Comparison of ENCODE assay signal across 18 cellular contexts in the genomic region with DNA sequence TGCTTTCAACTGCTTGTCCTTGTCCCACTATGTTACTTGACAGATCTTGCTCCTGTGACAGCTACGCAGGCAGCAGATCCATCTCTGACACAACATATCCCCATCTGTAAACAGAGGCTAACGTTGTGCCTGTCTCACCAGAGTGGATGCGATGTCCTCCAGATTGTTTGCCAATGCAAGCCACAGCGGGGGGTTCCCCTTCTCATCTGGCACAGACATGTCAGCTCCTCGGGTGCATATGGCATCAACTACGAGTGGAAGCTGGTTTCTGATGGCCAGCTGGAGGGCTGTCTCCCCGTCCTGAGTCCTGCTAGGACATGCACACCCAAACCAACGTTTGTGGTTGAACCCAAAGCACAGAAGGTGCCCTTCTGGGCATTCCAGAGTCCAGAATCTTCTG.
"Had no signal": no experiment of that assay in that cellular context is flagged by ENCODE, and none has a peak within 500 bp of the region (broad histone marks: within the 10 kb centered on the region; RNA-seq: fewer than 3 reads in every experiment).

No MANE protein-coding gene starts in this region.

- H3K4me3 Mint-ChIP-seq: activated CD4-positive, alpha-beta memory T cell treated with anti-CD3 and anti-CD28 coated beads for 36 hours; activated naive CD4-positive, alpha-beta T cell treated with anti-CD3 and anti-CD28 coated beads, Interleukin-2, amount 50 U/mL, for 24 hours; central memory CD8-positive, alpha-beta T cell; memory B cell; neural crest cell; stimulated activated naive CD8-positive, alpha-beta T cell treated with anti-CD3 and anti-CD28 coated beads, Interleukin-15, Interleukin-2, amounts not matched to agents 100 ng/mL and 50 ng/mL, for 24 hours; T-helper 1 cell treated with Interleukin-12 subunit alpha and Interleukin-12 subunit beta and Interleukin-4 antibody, amounts not matched to agents 30 μg/mL and 1 μg/mL, for 36 hours had no signal

- H3K4me3 ChIP-seq: gastrocnemius medialis, heart left ventricle, prostate gland, right atrium auricular region, tibial nerve, uterus had no signal

- DNase-seq: activated CD4-positive, alpha-beta memory T cell treated with anti-CD3 and anti-CD28 coated beads for 36 hours; activated T-cell treated with anti-CD3 and anti-CD28 coated beads, Interleukin-2, amount 50 U/mL, for 1 hour; amniotic stem cell; cortex of kidney; heart left ventricle; kidney glomerular epithelial cell; uterus; WERI-Rb-1 had no signal

- ATAC-seq: heart left ventricle had no signal

- H3K27me3 Mint-ChIP-seq: activated CD4-positive, alpha-beta memory T cell treated with anti-CD3 and anti-CD28 coated beads for 36 hours; activated naive CD4-positive, alpha-beta T cell treated with anti-CD3 and anti-CD28 coated beads, Interleukin-2, amount 50 U/mL, for 24 hours; central memory CD8-positive, alpha-beta T cell; memory B cell; stimulated activated naive CD8-positive, alpha-beta T cell treated with anti-CD3 and anti-CD28 coated beads, Interleukin-15, Interleukin-2, amounts not matched to agents 100 ng/mL and 50 ng/mL, for 24 hours had no signal

- H3K9me3 Mint-ChIP-seq: activated CD4-positive, alpha-beta memory T cell treated with anti-CD3 and anti-CD28 coated beads for 36 hours; activated naive CD4-positive, alpha-beta T cell treated with anti-CD3 and anti-CD28 coated beads, Interleukin-2, amount 50 U/mL, for 24 hours; central memory CD8-positive, alpha-beta T cell; memory B cell; neural crest cell; stimulated activated naive CD8-positive, alpha-beta T cell treated with anti-CD3 and anti-CD28 coated beads, Interleukin-15, Interleukin-2, amounts not matched to agents 100 ng/mL and 50 ng/mL, for 24 hours; T-helper 1 cell treated with Interleukin-12 subunit alpha and Interleukin-12 subunit beta and Interleukin-4 antibody, amounts not matched to agents 30 μg/mL and 1 μg/mL, for 36 hours had no signal

- H3K4me1 ChIP-seq: gastrocnemius medialis, right atrium auricular region, uterus had no signal

- H3K27me3 ChIP-seq: gastrocnemius medialis, heart left ventricle, right atrium auricular region, tibial nerve, uterus had no signal

- H3K9me3 ChIP-seq: gastrocnemius medialis, heart left ventricle, prostate gland, right atrium auricular region, tibial nerve, uterus had no signal

- H3K27ac Mint-ChIP-seq: activated CD4-positive, alpha-beta memory T cell treated with anti-CD3 and anti-CD28 coated beads for 36 hours; activated naive CD4-positive, alpha-beta T cell treated with anti-CD3 and anti-CD28 coated beads, Interleukin-2, amount 50 U/mL, for 24 hours; memory B cell; stimulated activated naive CD8-positive, alpha-beta T cell treated with anti-CD3 and anti-CD28 coated beads, Interleukin-15, Interleukin-2, amounts not matched to agents 100 ng/mL and 50 ng/mL, for 24 hours; T-helper 1 cell treated with Interleukin-12 subunit alpha and Interleukin-12 subunit beta and Interleukin-4 antibody, amounts not matched to agents 30 μg/mL and 1 μg/mL, for 36 hours had no signal

- H3K36me3 ChIP-seq: uterus had no signal

- H3K4me1 Mint-ChIP-seq: memory B cell, neural crest cell had no signal

- H3K27ac ChIP-seq: gastrocnemius medialis, prostate gland, right atrium auricular region, tibial nerve, uterus, WERI-Rb-1 had no signal
